In genomic region chr10:50242777-50243176, GRCh38 we compare ENCODE assay signal across 24 cellular contexts.
"Had no signal": no experiment of that assay in that cellular context is flagged by ENCODE, and none has a peak within 500 bp of the region (broad histone marks: within the 10 kb centered on the region; RNA-seq: fewer than 3 reads in every experiment).

No MANE protein-coding gene starts in this region.

- H3K36me3 ChIP-seq: colonic mucosa, esophagus squamous epithelium, neutrophil, right lobe of liver, thoracic aorta, transverse colon, upper lobe of right lung, uterus had no signal

- H3K9me3 ChIP-seq: colonic mucosa, esophagus squamous epithelium, mucosa of descending colon, neutrophil, right lobe of liver, thoracic aorta, transverse colon, upper lobe of right lung, uterus had no signal

- ATAC-seq: left ventricle myocardium superior; mucosa of descending colon; natural killer cell treated with Interleukin-12 subunit alpha and Interleukin-12 subunit beta and Interleukin-15 and Interleukin-18, amount 100 ng/mL, for 72 hours; right lobe of liver; stimulated activated naive B cell treated with anti-CD40 and anti-IgM and Interleukin-4, amounts not matched to agents 10 μg/mL and 1 μg/mL and 100 μg/mL, for 72 hours; upper lobe of right lung had no signal

- H3K4me1 ChIP-seq: colonic mucosa, parathyroid adenoma, transverse colon, upper lobe of right lung, uterus had no signal

- H3K27ac ChIP-seq: colonic mucosa, esophagus squamous epithelium, neutrophil, parathyroid adenoma, right lobe of liver, thoracic aorta, transverse colon, upper lobe of right lung, uterus had no signal

- H2AFZ ChIP-seq: parathyroid adenoma had no signal

- H3K9ac ChIP-seq: parathyroid adenoma had no signal

- H3K4me3 ChIP-seq: colonic mucosa, esophagus squamous epithelium, lung, mucosa of descending colon, right lobe of liver, thoracic aorta, transverse colon, upper lobe of right lung, uterus had no signal

- FAIRE-seq: frontal cortex, keratinocyte, small intestine had no signal

- H3K27me3 ChIP-seq: colonic mucosa, right lobe of liver, transverse colon, uterus had no signal

- DNase-seq: colonic mucosa; effector CD8-positive, alpha-beta T cell; erythroblast; esophagus squamous epithelium; hypothalamus; immature natural killer cell; left ventricle myocardium superior; mucosa of descending colon; naive B cell; right lobe of liver; small intestine; stimulated activated CD4-positive, alpha-beta T cell treated with anti-CD3 and anti-CD28 coated beads, Interleukin-15, amount 100 ng/mL, for 24 hours; stimulated activated CD4-positive, alpha-beta T cell treated with anti-CD3 and anti-CD28 coated beads, Interleukin-2, amount 100 ng/mL, for 48 hours; stimulated activated naive B cell treated with anti-CD40 and anti-IgM and Interleukin-4, amounts not matched to agents 10 μg/mL and 1 μg/mL and 100 μg/mL, for 72 hours; transverse colon; upper lobe of right lung; uterus had no signal

- H3K79me2 ChIP-seq: parathyroid adenoma had no signal
